Comparison of ENCODE assay signal across 9 cellular contexts in genomic region chr2:64636105-64636873, GRCh38. TPM values are rescaled to one million over a fixed set of nuclear protein-coding genes. Genes with fewer than 3 reads are reported as not detected.
A peak's percentile ranks its signal among the peaks of the same experiment; 100 is the strongest.
DNase-seq lines count a peak whose midpoint lies in the region; ATAC-seq, FAIRE-seq and TF ChIP-seq lines count a peak whose summit lies in the region.
"Had no signal": no experiment of that assay in that cellular context is flagged by ENCODE, and none has a peak within 500 bp of the region (broad histone marks: within the 10 kb centered on the region; RNA-seq: fewer than 3 reads in every experiment).

No MANE protein-coding gene starts in this region.

- no peaks in the 10 kb centered on the region for H3K9me3 Mint-ChIP-seq in dendritic cell treated with granulocyte-macrophage colony-stimulating factor and Interleukin-4, amounts not matched to agents 40 ng/mL and 50 ng/mL, for 4 days

- peaks cover 53% of the 10 kb centered on the region for H3K4me1 Mint-ChIP-seq in dendritic cell treated with granulocyte-macrophage colony-stimulating factor and Interleukin-4, amounts not matched to agents 40 ng/mL and 50 ng/mL, for 4 days (ENCODE audit: low read depth)

- peaks cover 3 to 5% of the 10 kb centered on the region in 2 donors for H3K4me1 ChIP-seq in kidney (ENCODE audit: control insufficient read depth in 1 of 2, insufficient read depth in 1 of 2, low read depth in 1 of 2, low read length in 2 of 2)
- peaks cover 53% of the 10 kb centered on the region for H3K4me1 ChIP-seq in left ventricle myocardium inferior
- H3K4me1 ChIP-seq in tibial artery, result peaks cover 0 to 21% (median 11%) of the 10 kb centered on the region in 4 donors

- H3K27ac Mint-ChIP-seq in dendritic cell treated with granulocyte-macrophage colony-stimulating factor and Interleukin-4, amounts not matched to agents 40 ng/mL and 50 ng/mL, for 4 days, result peak overlapping the region; percentile 5

- no peaks in the 10 kb centered on the region for H3K9me3 ChIP-seq in kidney (ENCODE audit: control insufficient read depth in 1 of 2, low read length in 2 of 2)
- H3K9me3 ChIP-seq in left ventricle myocardium inferior (replicated peaks), result no peaks in the 10 kb centered on the region
- no peaks in the 10 kb centered on the region for H3K9me3 ChIP-seq in tibial artery
- H3K9me3 ChIP-seq: adrenal gland had no signal

- peaks cover 43% of the 10 kb centered on the region for H3K36me3 Mint-ChIP-seq in dendritic cell treated with granulocyte-macrophage colony-stimulating factor and Interleukin-4, amounts not matched to agents 40 ng/mL and 50 ng/mL, for 4 days (ENCODE audit: low read depth)

- no peak for TF ChIP-seq CTCF in kidney (IDR thresholded peaks at IDR 0.05; ENCODE audit: borderline replicate concordance, extremely low read depth, insufficient read depth)
- TF ChIP-seq CTCF in left ventricle myocardium inferior (IDR thresholded peaks at IDR 0.05; ENCODE audit: borderline replicate concordance), result no peak
- TF ChIP-seq CTCF in tibial artery (IDR thresholded peaks at IDR 0.05), result no peak

- peak; percentile 62 for ATAC-seq in GM19467 (IDR thresholded peaks at IDR 0.05; ENCODE audit: unreplicated experiment)
- peak; percentile 46 for ATAC-seq in HG03521 (IDR thresholded peaks at IDR 0.05; ENCODE audit: unreplicated experiment)

- no peaks in the 10 kb centered on the region for H3K27me3 ChIP-seq in left ventricle myocardium inferior (ENCODE audit: low read depth)
- H3K27me3 ChIP-seq in tibial artery, result no peaks in the 10 kb centered on the region
- H3K27me3 ChIP-seq: adrenal gland had no signal

- DNase-seq in GF-D8 (lab: John Stamatoyannopoulos, UW), result peak; percentile 90
- no peak for DNase-seq in kidney
- no peak for DNase-seq in substantia nigra (lab: John Stamatoyannopoulos, UW)
- DNase-seq in left ventricle myocardium inferior, result no peak
- DNase-seq in tibial artery, result no peak

- H3K27ac ChIP-seq in kidney (ENCODE audit: low read depth in 2 of 2, low read length in 2 of 2) (no peak overlapping the region), substantia nigra (ENCODE audit: low read depth, low read length, poor library complexity, severe bottlenecking) (no peak overlapping the region), left ventricle myocardium inferior (replicated peaks) (no peak overlapping the region), tibial artery (no peak overlapping the region)
- H3K27ac ChIP-seq: adrenal gland had no signal

- intact Hi-C loops in dendritic cell treated with granulocyte-macrophage colony-stimulating factor and Interleukin-4, amounts not matched to agents 40 ng/mL and 50 ng/mL, for 4 days (cut with micrococcal nuclease), result loop anchor here (5.0 kb wide), 1 partner anchor 44 kb away; no protein-coding TSS in a partner anchor
- intact Hi-C loops in kidney (cut with DNase I), result no loop called here
- intact Hi-C loops in left ventricle myocardium inferior (cut with micrococcal nuclease), result no loop called here
- intact Hi-C loops in tibial artery (cut with DNase I; ENCODE audit: low total_unique reads), result no loop called here

- H3K4me3 ChIP-seq in kidney (ENCODE audit: low read length in 2 of 2) (no peak overlapping the region), left ventricle myocardium inferior (no peak overlapping the region), tibial artery (no peak overlapping the region)
- H3K4me3 ChIP-seq: adrenal gland had no signal

- H3K27me3 Mint-ChIP-seq in dendritic cell treated with granulocyte-macrophage colony-stimulating factor and Interleukin-4, amounts not matched to agents 40 ng/mL and 50 ng/mL, for 4 days, result no peaks in the 10 kb centered on the region

- FAIRE-seq in kidney (lab: Jason Lieb, UNC), result no peak

- no peak overlapping the region for H3K4me3 Mint-ChIP-seq in dendritic cell treated with granulocyte-macrophage colony-stimulating factor and Interleukin-4, amounts not matched to agents 40 ng/mL and 50 ng/mL, for 4 days

- H3K9ac ChIP-seq in kidney (ENCODE audit: low read length in 2 of 2), result no peak overlapping the region

- H3K36me3 ChIP-seq in kidney (ENCODE audit: control insufficient read depth in 1 of 2, insufficient read depth in 2 of 2, low read length in 2 of 2), result peaks cover 11 to 16% of the 10 kb centered on the region in 2 donors
- peaks cover 37% of the 10 kb centered on the region for H3K36me3 ChIP-seq in left ventricle myocardium inferior
- peaks cover 25 to 46% (median 31%) of the 10 kb centered on the region in 3 donors for H3K36me3 ChIP-seq in tibial artery

RNA-seq across cellular contexts. Expression of gene SERTAD2, which starts 17.4 kb away (rescaled TPM):
- total RNA-seq in kidney (21.1 TPM), left ventricle myocardium inferior (14.5 TPM)
- polyA plus RNA-seq in kidney (ENCODE audit: insufficient read depth, low read depth, low replicate concordance), result 6.2 TPM
